ENCODE assay signal across 2 cellular contexts in genomic region chr4:182062936-182063335, GRCh38.
A peak's percentile ranks its signal among the peaks of the same experiment; 100 is the strongest.
TF ChIP-seq lines count a peak whose summit lies in the region.

No MANE protein-coding gene starts in this region.

TF ChIP-seq in GM23338, 12 proteins besides CTCF, POLR2A, EP300 and RAD21 (continued from another document):
- TF ChIP-seq, protein P1, sequence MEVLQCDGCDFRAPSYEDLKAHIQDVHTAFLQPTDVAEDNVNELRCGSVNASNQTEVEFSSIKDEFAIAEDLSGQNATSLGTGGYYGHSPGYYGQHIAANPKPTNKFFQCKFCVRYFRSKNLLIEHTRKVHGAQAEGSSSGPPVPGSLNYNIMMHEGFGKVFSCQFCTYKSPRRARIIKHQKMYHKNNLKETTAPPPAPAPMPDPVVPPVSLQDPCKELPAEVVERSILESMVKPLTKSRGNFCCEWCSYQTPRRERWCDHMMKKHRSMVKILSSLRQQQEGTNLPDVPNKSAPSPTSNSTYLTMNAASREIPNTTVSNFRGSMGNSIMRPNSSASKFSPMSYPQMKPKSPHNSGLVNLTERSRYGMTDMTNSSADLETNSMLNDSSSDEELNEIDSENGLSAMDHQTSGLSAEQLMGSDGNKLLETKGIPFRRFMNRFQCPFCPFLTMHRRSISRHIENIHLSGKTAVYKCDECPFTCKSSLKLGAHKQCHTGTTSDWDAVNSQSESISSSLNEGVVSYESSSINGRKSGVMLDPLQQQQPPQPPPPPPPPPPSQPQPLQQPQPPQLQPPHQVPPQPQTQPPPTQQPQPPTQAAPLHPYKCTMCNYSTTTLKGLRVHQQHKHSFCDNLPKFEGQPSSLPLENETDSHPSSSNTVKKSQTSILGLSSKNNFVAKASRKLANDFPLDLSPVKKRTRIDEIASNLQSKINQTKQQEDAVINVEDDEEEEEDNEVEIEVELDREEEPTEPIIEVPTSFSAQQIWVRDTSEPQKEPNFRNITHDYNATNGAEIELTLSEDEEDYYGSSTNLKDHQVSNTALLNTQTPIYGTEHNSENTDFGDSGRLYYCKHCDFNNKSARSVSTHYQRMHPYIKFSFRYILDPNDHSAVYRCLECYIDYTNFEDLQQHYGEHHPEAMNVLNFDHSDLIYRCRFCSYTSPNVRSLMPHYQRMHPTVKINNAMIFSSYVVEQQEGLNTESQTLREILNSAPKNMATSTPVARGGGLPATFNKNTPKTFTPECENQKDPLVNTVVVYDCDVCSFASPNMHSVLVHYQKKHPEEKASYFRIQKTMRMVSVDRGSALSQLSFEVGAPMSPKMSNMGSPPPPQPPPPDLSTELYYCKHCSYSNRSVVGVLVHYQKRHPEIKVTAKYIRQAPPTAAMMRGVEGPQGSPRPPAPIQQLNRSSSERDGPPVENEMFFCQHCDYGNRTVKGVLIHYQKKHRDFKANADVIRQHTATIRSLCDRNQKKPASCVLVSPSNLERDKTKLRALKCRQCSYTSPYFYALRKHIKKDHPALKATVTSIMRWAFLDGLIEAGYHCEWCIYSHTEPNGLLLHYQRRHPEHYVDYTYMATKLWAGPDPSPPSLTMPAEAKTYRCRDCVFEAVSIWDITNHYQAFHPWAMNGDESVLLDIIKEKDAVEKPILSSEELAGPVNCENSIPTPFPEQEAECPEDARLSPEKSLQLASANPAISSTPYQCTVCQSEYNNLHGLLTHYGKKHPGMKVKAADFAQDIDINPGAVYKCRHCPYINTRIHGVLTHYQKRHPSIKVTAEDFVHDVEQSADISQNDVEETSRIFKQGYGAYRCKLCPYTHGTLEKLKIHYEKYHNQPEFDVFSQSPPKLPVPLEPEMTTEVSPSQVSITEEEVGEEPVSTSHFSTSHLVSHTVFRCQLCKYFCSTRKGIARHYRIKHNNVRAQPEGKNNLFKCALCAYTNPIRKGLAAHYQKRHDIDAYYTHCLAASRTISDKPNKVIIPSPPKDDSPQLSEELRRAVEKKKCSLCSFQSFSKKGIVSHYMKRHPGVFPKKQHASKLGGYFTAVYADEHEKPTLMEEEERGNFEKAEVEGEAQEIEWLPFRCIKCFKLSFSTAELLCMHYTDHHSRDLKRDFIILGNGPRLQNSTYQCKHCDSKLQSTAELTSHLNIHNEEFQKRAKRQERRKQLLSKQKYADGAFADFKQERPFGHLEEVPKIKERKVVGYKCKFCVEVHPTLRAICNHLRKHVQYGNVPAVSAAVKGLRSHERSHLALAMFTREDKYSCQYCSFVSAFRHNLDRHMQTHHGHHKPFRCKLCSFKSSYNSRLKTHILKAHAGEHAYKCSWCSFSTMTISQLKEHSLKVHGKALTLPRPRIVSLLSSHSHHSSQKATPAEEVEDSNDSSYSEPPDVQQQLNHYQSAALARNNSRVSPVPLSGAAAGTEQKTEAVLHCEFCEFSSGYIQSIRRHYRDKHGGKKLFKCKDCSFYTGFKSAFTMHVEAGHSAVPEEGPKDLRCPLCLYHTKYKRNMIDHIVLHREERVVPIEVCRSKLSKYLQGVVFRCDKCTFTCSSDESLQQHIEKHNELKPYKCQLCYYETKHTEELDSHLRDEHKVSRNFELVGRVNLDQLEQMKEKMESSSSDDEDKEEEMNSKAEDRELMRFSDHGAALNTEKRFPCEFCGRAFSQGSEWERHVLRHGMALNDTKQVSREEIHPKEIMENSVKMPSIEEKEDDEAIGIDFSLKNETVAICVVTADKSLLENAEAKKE (CRISPR knock-in tag; IDR thresholded peaks at IDR 0.05): no peak
- TF ChIP-seq CREB1 (CRISPR knock-in tag; IDR thresholded peaks at IDR 0.05; ENCODE audit: low read depth): no peak
- no peak for TF ChIP-seq ZNF114 (CRISPR knock-in tag; IDR thresholded peaks at IDR 0.05)
- TF ChIP-seq, protein P2, sequence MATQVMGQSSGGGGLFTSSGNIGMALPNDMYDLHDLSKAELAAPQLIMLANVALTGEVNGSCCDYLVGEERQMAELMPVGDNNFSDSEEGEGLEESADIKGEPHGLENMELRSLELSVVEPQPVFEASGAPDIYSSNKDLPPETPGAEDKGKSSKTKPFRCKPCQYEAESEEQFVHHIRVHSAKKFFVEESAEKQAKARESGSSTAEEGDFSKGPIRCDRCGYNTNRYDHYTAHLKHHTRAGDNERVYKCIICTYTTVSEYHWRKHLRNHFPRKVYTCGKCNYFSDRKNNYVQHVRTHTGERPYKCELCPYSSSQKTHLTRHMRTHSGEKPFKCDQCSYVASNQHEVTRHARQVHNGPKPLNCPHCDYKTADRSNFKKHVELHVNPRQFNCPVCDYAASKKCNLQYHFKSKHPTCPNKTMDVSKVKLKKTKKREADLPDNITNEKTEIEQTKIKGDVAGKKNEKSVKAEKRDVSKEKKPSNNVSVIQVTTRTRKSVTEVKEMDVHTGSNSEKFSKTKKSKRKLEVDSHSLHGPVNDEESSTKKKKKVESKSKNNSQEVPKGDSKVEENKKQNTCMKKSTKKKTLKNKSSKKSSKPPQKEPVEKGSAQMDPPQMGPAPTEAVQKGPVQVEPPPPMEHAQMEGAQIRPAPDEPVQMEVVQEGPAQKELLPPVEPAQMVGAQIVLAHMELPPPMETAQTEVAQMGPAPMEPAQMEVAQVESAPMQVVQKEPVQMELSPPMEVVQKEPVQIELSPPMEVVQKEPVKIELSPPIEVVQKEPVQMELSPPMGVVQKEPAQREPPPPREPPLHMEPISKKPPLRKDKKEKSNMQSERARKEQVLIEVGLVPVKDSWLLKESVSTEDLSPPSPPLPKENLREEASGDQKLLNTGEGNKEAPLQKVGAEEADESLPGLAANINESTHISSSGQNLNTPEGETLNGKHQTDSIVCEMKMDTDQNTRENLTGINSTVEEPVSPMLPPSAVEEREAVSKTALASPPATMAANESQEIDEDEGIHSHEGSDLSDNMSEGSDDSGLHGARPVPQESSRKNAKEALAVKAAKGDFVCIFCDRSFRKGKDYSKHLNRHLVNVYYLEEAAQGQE (IDR thresholded peaks at IDR 0.05; ENCODE audit: unreplicated experiment): no peak
- TF ChIP-seq NANOG (IDR thresholded peaks at IDR 0.05; ENCODE audit: borderline replicate concordance): no peak
- TF ChIP-seq JUNB (IDR thresholded peaks at IDR 0.05; ENCODE audit: unreplicated experiment): no peak
- no peak for TF ChIP-seq ZNF331 (CRISPR knock-in tag; IDR thresholded peaks at IDR 0.05; ENCODE audit: low read depth)
- TF ChIP-seq EZH2 (IDR thresholded peaks at IDR 0.05; ENCODE audit: low read depth, unreplicated experiment): no peak
- no peak for TF ChIP-seq EZH2phosphoT487 (IDR thresholded peaks at IDR 0.05; ENCODE audit: unreplicated experiment)
- TF ChIP-seq POLR2AphosphoS5 (IDR thresholded peaks at IDR 0.05; ENCODE audit: low read depth): no peak
- no peak for TF ChIP-seq STAT1 (IDR thresholded peaks at IDR 0.05; ENCODE audit: unreplicated experiment)

TF ChIP-seq in SK-N-SH, 30 proteins besides CTCF, POLR2A, EP300 and RAD21 (continued from another document):
- no peak for TF ChIP-seq IRF3 (IDR thresholded peaks at IDR 0.05; ENCODE audit: low read depth, low read length)
- no peak for TF ChIP-seq FOXM1 (IDR thresholded peaks at IDR 0.05; ENCODE audit: low read depth)
- TF ChIP-seq ZBTB33 (IDR thresholded peaks at IDR 0.05; ENCODE audit: borderline replicate concordance, low read depth): 0 out of 2 replicates have a peak, but pooled peaks have one; percentile 26
- peak; percentile 97 for TF ChIP-seq MEF2A (IDR thresholded peaks at IDR 0.05; ENCODE audit: borderline replicate concordance, low read depth)
